12 cellular contexts compared by ENCODE assay signal in the genomic region with DNA sequence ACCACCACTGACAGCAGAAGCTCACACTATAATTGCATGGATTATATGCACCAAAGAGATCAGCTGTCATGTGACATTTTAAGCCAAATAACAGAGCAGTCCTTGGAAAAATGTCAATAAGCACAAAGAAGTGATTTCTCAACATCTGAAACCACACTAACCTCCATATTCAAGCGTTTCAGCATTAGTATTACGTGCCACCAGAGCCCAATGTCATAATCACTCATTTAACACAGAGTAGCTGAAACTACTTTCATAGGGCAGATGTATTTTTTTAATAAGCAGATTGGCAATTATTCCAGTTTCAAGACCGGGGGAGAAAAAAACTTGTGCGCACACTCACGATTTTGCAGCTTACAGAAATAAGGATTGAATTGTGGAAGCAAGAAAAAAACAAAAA.
A peak's percentile ranks its signal among the peaks of the same experiment; 100 is the strongest.
DNase-seq lines count a peak whose midpoint lies in the region; ATAC-seq and TF ChIP-seq lines count a peak whose summit lies in the region.
"Had no signal": no experiment of that assay in that cellular context is flagged by ENCODE, and none has a peak within 500 bp of the region (broad histone marks: within the 10 kb centered on the region; RNA-seq: fewer than 3 reads in every experiment).

No MANE protein-coding gene starts in this region.

- H4K20me1 ChIP-seq in BLaER1 treated with 17β-estradiol and CSF1 and Interleukin-3, amounts not matched to agents 10 nM and 100 nM, result peaks cover 0 to 8% (median 0%) of the 10 kb centered on the region in 11 experiments; a peak in 4 of 22 replicates

- H3K36me3 ChIP-seq in BLaER1 treated with 17β-estradiol and CSF1 and Interleukin-3, amounts not matched to agents 10 nM and 100 nM, result peaks cover 5 to 20% (median 14%) of the 10 kb centered on the region in 11 experiments; a peak in 11 of 22 replicates
- H3K36me3 ChIP-seq in KOPT-K1 (ENCODE audit: insufficient read depth, low read length) (no peaks in the 10 kb centered on the region; the same call in 1 of the 2 replicates), adipocyte (ENCODE audit: control insufficient read depth, insufficient read depth, low read length, severe bottlenecking) (no peaks in the 10 kb centered on the region), lower lobe of right lung (no peaks in the 10 kb centered on the region), BE2C (no peaks in the 10 kb centered on the region)

- H3K9me3 ChIP-seq in BLaER1 treated with 17β-estradiol and CSF1 and Interleukin-3, amounts not matched to agents 10 nM and 100 nM (replicated peaks in 1 of 11), result peaks cover 8 to 24% (median 20%) of the 10 kb centered on the region in 11 experiments; a peak in 19 of 22 replicates
- H3K9me3 ChIP-seq in KOPT-K1 (ENCODE audit: insufficient read depth, low read length, poor library complexity, severe bottlenecking) (peaks cover 10% of the 10 kb centered on the region), adipocyte (ENCODE audit: control insufficient read depth, low read length) (no peaks in the 10 kb centered on the region), lower lobe of right lung (no peaks in the 10 kb centered on the region), BE2C (no peaks in the 10 kb centered on the region)

- DNase-seq in adipocyte (ENCODE audit: low read depth) (peak; percentile 68), lower lobe of right lung (no peak), NCI-H69 (lab: John Stamatoyannopoulos, UW) (no peak), BE2C (no peak), NCI-H510A treated with DMSO at 0.1 percent for 48 hours (lab: John Stamatoyannopoulos, UW) (no peak)
- DNase-seq: caudate nucleus, COR-L47, NCI-H345, T-helper 1 cell had no signal

- peak overlapping the region; percentile 40 to 74 (median 55); a peak in 20 of 22 replicates for H3K4me2 ChIP-seq in BLaER1 treated with 17β-estradiol and CSF1 and Interleukin-3, amounts not matched to agents 10 nM and 100 nM

- intact Hi-C loops in lower lobe of right lung (cut with DNase I), result no loop called here

- ATAC-seq in lower lobe of right lung (peak; percentile 48 to 59), GM18907 (IDR thresholded peaks at IDR 0.05; ENCODE audit: unreplicated experiment) (no peak)

- H3K27me3 ChIP-seq in BLaER1 treated with 17β-estradiol and CSF1 and Interleukin-3, amounts not matched to agents 10 nM and 100 nM, result no peaks in the 10 kb centered on the region
- H3K27me3 ChIP-seq in adipocyte (replicated peaks; ENCODE audit: control insufficient read depth, insufficient read depth, low read length), result peaks cover 2% of the 10 kb centered on the region
- H3K27me3 ChIP-seq in lower lobe of right lung (ENCODE audit: low read depth), result no peaks in the 10 kb centered on the region
- no peaks in the 10 kb centered on the region for H3K27me3 ChIP-seq in BE2C

- H3K4me3 ChIP-seq in BLaER1 treated with 17β-estradiol and CSF1 and Interleukin-3, amounts not matched to agents 10 nM and 100 nM, result no peak overlapping the region
- H3K4me3 ChIP-seq in adipocyte (ENCODE audit: low read length) (peak overlapping the region; percentile 20), lower lobe of right lung (no peak overlapping the region), BE2C (ENCODE audit: low read depth, low read length) (no peak overlapping the region)

- H3K27ac ChIP-seq in BLaER1 treated with 17β-estradiol and CSF1 and Interleukin-3, amounts not matched to agents 10 nM and 100 nM, result peak overlapping the region in 10 of 11 experiments; percentile 43 to 85 (median 76); a peak in 21 of 22 replicates
- H3K27ac ChIP-seq in KOPT-K1 (ENCODE audit: low read depth, low read length, poor library complexity, severe bottlenecking) (peak overlapping the region; percentile 19), lower lobe of right lung (no peak overlapping the region)

- peak overlapping the region in 8 of 11 experiments; percentile 4 to 72 (median 56); a peak in 9 of 22 replicates for H3K9ac ChIP-seq in BLaER1 treated with 17β-estradiol and CSF1 and Interleukin-3, amounts not matched to agents 10 nM and 100 nM
- H3K9ac ChIP-seq in adipocyte (ENCODE audit: low read length), result peak overlapping the region; percentile 52

- no peak for TF ChIP-seq CTCF in lower lobe of right lung (IDR thresholded peaks at IDR 0.05)
- TF ChIP-seq CTCF in BE2C (IDR thresholded peaks at IDR 0.05; ENCODE audit: low read depth, low read length), result no peak

- peaks cover 28 to 71% (median 51%) of the 10 kb centered on the region in 10 experiments for H3K4me1 ChIP-seq in BLaER1 treated with 17β-estradiol and CSF1 and Interleukin-3, amounts not matched to agents 10 nM and 100 nM
- H3K4me1 ChIP-seq in adipocyte (ENCODE audit: control insufficient read depth, insufficient read depth, low read length) (peaks cover 32% of the 10 kb centered on the region), lower lobe of right lung (peaks cover 11% of the 10 kb centered on the region), BE2C (no peaks in the 10 kb centered on the region)
